ENCODE assay signal across 2 cellular contexts in the genomic region with DNA sequence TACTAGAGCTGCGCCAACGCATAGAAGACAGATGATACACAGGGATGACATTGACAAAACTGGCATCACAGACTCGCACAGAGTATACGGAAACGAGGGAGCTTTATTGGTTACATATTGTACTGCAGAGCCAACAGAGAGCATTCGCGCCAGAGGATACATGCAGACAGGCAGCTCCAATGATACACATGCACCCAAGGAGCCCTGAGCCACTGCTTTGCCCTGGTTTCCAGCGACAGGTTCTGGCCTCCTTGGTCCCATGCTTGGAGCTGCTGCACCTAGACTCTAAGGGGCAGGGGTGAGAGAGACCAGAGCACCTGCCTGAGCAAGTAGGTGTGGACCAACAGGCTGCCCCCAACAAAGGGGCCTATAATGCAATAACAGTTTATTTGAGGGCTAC.
TF ChIP-seq lines count a peak whose summit lies in the region.

No MANE protein-coding gene starts in this region.

TF ChIP-seq in WTC11, 78 proteins besides CTCF, POLR2A, EP300 and RAD21 (continues in another document):
- TF ChIP-seq, protein P1, sequence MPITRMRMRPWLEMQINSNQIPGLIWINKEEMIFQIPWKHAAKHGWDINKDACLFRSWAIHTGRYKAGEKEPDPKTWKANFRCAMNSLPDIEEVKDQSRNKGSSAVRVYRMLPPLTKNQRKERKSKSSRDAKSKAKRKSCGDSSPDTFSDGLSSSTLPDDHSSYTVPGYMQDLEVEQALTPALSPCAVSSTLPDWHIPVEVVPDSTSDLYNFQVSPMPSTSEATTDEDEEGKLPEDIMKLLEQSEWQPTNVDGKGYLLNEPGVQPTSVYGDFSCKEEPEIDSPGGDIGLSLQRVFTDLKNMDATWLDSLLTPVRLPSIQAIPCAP (CRISPR knock-in tag; IDR thresholded peaks at IDR 0.05) = no peak
- TF ChIP-seq, protein P2, sequence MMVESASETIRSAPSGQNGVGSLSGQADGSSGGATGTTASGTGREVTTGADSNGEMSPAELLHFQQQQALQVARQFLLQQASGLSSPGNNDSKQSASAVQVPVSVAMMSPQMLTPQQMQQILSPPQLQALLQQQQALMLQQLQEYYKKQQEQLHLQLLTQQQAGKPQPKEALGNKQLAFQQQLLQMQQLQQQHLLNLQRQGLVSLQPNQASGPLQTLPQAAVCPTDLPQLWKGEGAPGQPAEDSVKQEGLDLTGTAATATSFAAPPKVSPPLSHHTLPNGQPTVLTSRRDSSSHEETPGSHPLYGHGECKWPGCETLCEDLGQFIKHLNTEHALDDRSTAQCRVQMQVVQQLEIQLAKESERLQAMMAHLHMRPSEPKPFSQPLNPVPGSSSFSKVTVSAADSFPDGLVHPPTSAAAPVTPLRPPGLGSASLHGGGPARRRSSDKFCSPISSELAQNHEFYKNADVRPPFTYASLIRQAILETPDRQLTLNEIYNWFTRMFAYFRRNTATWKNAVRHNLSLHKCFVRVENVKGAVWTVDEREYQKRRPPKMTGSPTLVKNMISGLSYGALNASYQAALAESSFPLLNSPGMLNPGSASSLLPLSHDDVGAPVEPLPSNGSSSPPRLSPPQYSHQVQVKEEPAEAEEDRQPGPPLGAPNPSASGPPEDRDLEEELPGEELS (CRISPR knock-in tag; IDR thresholded peaks at IDR 0.05) = no peak
- TF ChIP-seq, protein P3, sequence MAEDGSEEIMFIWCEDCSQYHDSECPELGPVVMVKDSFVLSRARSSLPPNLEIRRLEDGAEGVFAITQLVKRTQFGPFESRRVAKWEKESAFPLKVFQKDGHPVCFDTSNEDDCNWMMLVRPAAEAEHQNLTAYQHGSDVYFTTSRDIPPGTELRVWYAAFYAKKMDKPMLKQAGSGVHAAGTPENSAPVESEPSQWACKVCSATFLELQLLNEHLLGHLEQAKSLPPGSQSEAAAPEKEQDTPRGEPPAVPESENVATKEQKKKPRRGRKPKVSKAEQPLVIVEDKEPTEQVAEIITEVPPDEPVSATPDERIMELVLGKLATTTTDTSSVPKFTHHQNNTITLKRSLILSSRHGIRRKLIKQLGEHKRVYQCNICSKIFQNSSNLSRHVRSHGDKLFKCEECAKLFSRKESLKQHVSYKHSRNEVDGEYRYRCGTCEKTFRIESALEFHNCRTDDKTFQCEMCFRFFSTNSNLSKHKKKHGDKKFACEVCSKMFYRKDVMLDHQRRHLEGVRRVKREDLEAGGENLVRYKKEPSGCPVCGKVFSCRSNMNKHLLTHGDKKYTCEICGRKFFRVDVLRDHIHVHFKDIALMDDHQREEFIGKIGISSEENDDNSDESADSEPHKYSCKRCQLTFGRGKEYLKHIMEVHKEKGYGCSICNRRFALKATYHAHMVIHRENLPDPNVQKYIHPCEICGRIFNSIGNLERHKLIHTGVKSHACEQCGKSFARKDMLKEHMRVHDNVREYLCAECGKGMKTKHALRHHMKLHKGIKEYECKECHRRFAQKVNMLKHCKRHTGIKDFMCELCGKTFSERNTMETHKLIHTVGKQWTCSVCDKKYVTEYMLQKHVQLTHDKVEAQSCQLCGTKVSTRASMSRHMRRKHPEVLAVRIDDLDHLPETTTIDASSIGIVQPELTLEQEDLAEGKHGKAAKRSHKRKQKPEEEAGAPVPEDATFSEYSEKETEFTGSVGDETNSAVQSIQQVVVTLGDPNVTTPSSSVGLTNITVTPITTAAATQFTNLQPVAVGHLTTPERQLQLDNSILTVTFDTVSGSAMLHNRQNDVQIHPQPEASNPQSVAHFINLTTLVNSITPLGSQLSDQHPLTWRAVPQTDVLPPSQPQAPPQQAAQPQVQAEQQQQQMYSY (CRISPR knock-in tag; IDR thresholded peaks at IDR 0.05) = no peak
- TF ChIP-seq MYBL2 (CRISPR knock-in tag; IDR thresholded peaks at IDR 0.05) = no peak
- no peak for TF ChIP-seq ZNF396 (CRISPR knock-in tag; IDR thresholded peaks at IDR 0.05; ENCODE audit: borderline replicate concordance)
- no peak for TF ChIP-seq ATF3 (CRISPR knock-in tag; conservative IDR thresholded peaks at IDR 0.05)
- TF ChIP-seq NFYB (CRISPR knock-in tag; conservative IDR thresholded peaks at IDR 0.05; ENCODE audit: low read depth) = no peak
- TF ChIP-seq, protein P4, sequence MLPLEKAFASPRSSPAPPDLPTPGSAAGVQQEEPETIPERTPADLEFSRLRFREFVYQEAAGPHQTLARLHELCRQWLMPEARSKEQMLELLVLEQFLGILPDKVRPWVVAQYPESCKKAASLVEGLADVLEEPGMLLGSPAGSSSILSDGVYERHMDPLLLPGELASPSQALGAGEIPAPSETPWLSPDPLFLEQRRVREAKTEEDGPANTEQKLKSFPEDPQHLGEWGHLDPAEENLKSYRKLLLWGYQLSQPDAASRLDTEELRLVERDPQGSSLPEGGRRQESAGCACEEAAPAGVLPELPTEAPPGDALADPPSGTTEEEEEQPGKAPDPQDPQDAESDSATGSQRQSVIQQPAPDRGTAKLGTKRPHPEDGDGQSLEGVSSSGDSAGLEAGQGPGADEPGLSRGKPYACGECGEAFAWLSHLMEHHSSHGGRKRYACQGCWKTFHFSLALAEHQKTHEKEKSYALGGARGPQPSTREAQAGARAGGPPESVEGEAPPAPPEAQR (CRISPR knock-in tag; IDR thresholded peaks at IDR 0.05) = no peak
- TF ChIP-seq GTF2I (CRISPR knock-in tag; conservative IDR thresholded peaks at IDR 0.05) = no peak
- TF ChIP-seq RELA (CRISPR knock-in tag; IDR thresholded peaks at IDR 0.05; ENCODE audit: borderline replicate concordance) = no peak
- TF ChIP-seq, protein P5, sequence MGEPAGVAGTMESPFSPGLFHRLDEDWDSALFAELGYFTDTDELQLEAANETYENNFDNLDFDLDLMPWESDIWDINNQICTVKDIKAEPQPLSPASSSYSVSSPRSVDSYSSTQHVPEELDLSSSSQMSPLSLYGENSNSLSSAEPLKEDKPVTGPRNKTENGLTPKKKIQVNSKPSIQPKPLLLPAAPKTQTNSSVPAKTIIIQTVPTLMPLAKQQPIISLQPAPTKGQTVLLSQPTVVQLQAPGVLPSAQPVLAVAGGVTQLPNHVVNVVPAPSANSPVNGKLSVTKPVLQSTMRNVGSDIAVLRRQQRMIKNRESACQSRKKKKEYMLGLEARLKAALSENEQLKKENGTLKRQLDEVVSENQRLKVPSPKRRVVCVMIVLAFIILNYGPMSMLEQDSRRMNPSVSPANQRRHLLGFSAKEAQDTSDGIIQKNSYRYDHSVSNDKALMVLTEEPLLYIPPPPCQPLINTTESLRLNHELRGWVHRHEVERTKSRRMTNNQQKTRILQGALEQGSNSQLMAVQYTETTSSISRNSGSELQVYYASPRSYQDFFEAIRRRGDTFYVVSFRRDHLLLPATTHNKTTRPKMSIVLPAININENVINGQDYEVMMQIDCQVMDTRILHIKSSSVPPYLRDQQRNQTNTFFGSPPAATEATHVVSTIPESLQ (CRISPR knock-in tag; IDR thresholded peaks at IDR 0.05) = no peak

TF ChIP-seq in SK-N-SH, 30 proteins besides CTCF, POLR2A, EP300 and RAD21 (continued from another document):
- TF ChIP-seq MEF2A (IDR thresholded peaks at IDR 0.05; ENCODE audit: borderline replicate concordance, low read depth) (no peak), GABPA (IDR thresholded peaks at IDR 0.05; ENCODE audit: low read depth) (no peak), TEAD4 (IDR thresholded peaks at IDR 0.05; ENCODE audit: borderline replicate concordance, insufficient read depth) (no peak)
